8 cellular contexts compared by ENCODE assay signal in genomic region chrX:48696301-48697181, GRCh38. TPM values are rescaled to one million over a fixed set of nuclear protein-coding genes. Genes with fewer than 3 reads are reported as not detected.
DNase-seq lines count a peak whose midpoint lies in the region; ATAC-seq and TF ChIP-seq lines count a peak whose summit lies in the region.

Gene SUV39H1, plus strand, starts transcription at chrX:48696734. Its CDS starts 51 bp downstream, at chrX:48696785.

- TF ChIP-seq CTCF in right atrium auricular region (IDR thresholded peaks at IDR 0.05) (no peak), uterus (IDR thresholded peaks at IDR 0.05) (no peak)

- intact Hi-C loops in uterus (cut with DNase I; ENCODE audit: low total_unique reads), result no loop called here

- DNase-seq in NCI-H1930 (lab: John Stamatoyannopoulos, UW) (peak; percentile 76 to 86), T-helper 2 cell (peak; percentile 66 to 96 (median 79)), right atrium auricular region (ENCODE audit: low spot score) (peak; percentile 86), putamen (ENCODE audit: low spot score) (peak; percentile 90), uterus (peak; percentile 83 to 86)

- H3K4me1 ChIP-seq in right atrium auricular region, result peaks cover 0 to 7% of the 10 kb centered on the region in 2 donors
- H3K4me1 ChIP-seq in uterus, result no peaks in the 10 kb centered on the region

- no peaks in the 10 kb centered on the region for H3K9me3 ChIP-seq in right atrium auricular region
- no peaks in the 10 kb centered on the region for H3K9me3 ChIP-seq in uterus

- ATAC-seq in GM18508 (IDR thresholded peaks at IDR 0.05; ENCODE audit: insufficient read depth, unreplicated experiment), result peak; percentile 54
- ATAC-seq in HG02973 (IDR thresholded peaks at IDR 0.05; ENCODE audit: unreplicated experiment), result peak; percentile 89

- H3K36me3 ChIP-seq in right atrium auricular region (peaks cover 6% of the 10 kb centered on the region), uterus (no peaks in the 10 kb centered on the region)

- no peaks in the 10 kb centered on the region for H3K27me3 ChIP-seq in right atrium auricular region
- H3K27me3 ChIP-seq in uterus, result no peaks in the 10 kb centered on the region

- peak; percentile 86 to 92 for TF ChIP-seq POLR2A in uterus (IDR thresholded peaks at IDR 0.05)

- H3K4me3 ChIP-seq in right atrium auricular region (peak within 1 kb of the TSS; percentile 42 to 64), uterus (peak within 1 kb of the TSS; percentile 42 to 61)

- H3K27ac ChIP-seq in angular gyrus (ENCODE audit: low read depth, low read length), result peak within 1 kb of the TSS; percentile 90
- H3K27ac ChIP-seq in right atrium auricular region, result peak within 1 kb of the TSS; percentile 89 to 90
- H3K27ac ChIP-seq in uterus, result peak within 1 kb of the TSS; percentile 76 to 89

RNA-seq across cellular contexts. Expression of gene SUV39H1, which starts in this region (rescaled TPM):
- total RNA-seq in right atrium auricular region (1 to 10 TPM; 3.8 to 8.0 TPM), uterus (1 to 10 TPM in 3 of 4 donors, under 1 TPM in 1; 0.59 to 7.8 (median 3.8) TPM)

Comparison
In these comparisons a context has a peak if more than half of its experiments do, and no peak if none do; other contexts are left out.
1. Peak in every context shown above with its lines: DNase-seq, ATAC-seq, H3K4me3 ChIP-seq and H3K27ac ChIP-seq.